Comparison of ENCODE assay signal across 22 cellular contexts in the genomic region with DNA sequence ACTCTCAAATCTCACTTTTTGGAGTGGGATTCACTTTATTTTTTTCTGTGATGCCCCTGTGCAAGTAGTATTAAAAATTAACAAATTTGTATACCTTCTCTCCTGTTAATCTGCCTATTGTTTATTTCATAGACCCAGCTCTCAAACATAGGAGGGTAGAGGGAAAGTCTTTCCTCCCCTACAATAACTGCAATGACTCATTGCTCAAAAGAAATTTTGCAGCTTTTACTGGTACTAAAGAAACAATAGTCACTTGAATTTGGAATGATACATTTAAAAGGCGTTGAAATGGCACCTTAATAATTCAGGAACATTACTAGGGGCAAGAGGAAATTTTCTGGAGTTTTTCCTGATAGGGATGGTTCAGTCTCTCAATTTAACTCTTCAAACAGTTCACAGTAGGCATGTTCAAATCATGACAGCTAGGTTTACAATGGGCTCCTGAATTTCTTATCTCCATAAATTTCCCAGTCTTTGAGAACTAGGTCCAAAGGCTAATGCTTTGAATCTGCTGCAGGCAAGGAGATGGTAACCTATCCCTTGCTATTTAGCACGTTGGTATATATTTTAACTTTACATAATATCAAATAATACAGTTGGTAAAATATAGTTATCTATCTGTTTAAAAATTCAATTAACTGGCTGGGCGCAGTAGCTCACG.
"Had no signal": no experiment of that assay in that cellular context is flagged by ENCODE, and none has a peak within 500 bp of the region (broad histone marks: within the 10 kb centered on the region; RNA-seq: fewer than 3 reads in every experiment).

No MANE protein-coding gene starts in this region.

- H3K4me3 Mint-ChIP-seq: activated CD8-positive, alpha-beta T cell treated with anti-CD3 and anti-CD28 coated beads, Interleukin-2, amount 10 ng/mL, durations not matched to agents 7 days and 5 days; activated naive CD4-positive, alpha-beta T cell treated with anti-CD3 and anti-CD28 coated beads, Interleukin-2, amount 50 U/mL, for 24 hours had no signal

- H3K27me3 Mint-ChIP-seq: activated naive CD4-positive, alpha-beta T cell treated with anti-CD3 and anti-CD28 coated beads, Interleukin-2, amount 50 U/mL, for 24 hours had no signal

- DNase-seq: activated CD4-positive, alpha-beta T cell treated with anti-CD3 and anti-CD28 coated beads for 4 hours; activated CD4-positive, alpha-beta T cell treated with anti-CD3 and anti-CD28 coated beads, Interleukin-2, amount 50 U/mL, for 4 hours; activated CD8-positive, alpha-beta memory T cell treated with anti-CD3 and anti-CD28 coated beads, Interleukin-2, amount 50 U/mL, for 48 hours; activated CD8-positive, alpha-beta T cell treated with anti-CD3 and anti-CD28 coated beads, Interleukin-2, amount 10 ng/mL, durations not matched to agents 7 days and 5 days; activated naive CD4-positive, alpha-beta T cell; activated T-cell treated with anti-CD3 and anti-CD28 coated beads, Interleukin-2, amount 50 U/mL, for 1 hour; aorta; central memory CD4-positive, alpha-beta T cell; Karpas-422; NCI-H1436 treated with DMSO at 0.1 percent for 48 hours; NCI-H187 treated with DMSO at 0.1 percent for 48 hours; NCI-H2081 treated with DMSO at 0.1 percent for 48 hours; NCI-H2171 treated with DMSO at 0.1 percent for 48 hours; NCI-H226; NCI-H526; NCI-H82; SIG-M5; T-helper 1 cell; WERI-Rb-1 had no signal

- H3K9me3 ChIP-seq: breast epithelium had no signal

- H3K27ac Mint-ChIP-seq: activated CD8-positive, alpha-beta T cell treated with anti-CD3 and anti-CD28 coated beads, Interleukin-2, amount 10 ng/mL, durations not matched to agents 7 days and 5 days; activated naive CD4-positive, alpha-beta T cell treated with anti-CD3 and anti-CD28 coated beads, Interleukin-2, amount 50 U/mL, for 24 hours had no signal

- H3K36me3 ChIP-seq: breast epithelium had no signal

- H3K27ac ChIP-seq: breast epithelium, WERI-Rb-1 had no signal

- H3K4me1 Mint-ChIP-seq: activated naive CD4-positive, alpha-beta T cell treated with anti-CD3 and anti-CD28 coated beads, Interleukin-2, amount 50 U/mL, for 24 hours had no signal

- H3K27me3 ChIP-seq: breast epithelium had no signal

- ATAC-seq: activated CD4-positive, CD25-positive, alpha-beta regulatory T cell treated with anti-CD3 and anti-CD28 coated beads, Interleukin-2, amount 50 U/mL, for 24 hours; activated CD8-positive, alpha-beta T cell treated with anti-CD3 and anti-CD28 coated beads, Interleukin-2, amount 10 ng/mL, durations not matched to agents 7 days and 5 days had no signal

- H3K4me1 ChIP-seq: breast epithelium had no signal

- H3K9me3 Mint-ChIP-seq: activated naive CD4-positive, alpha-beta T cell treated with anti-CD3 and anti-CD28 coated beads, Interleukin-2, amount 50 U/mL, for 24 hours had no signal

- H3K36me3 Mint-ChIP-seq: activated naive CD4-positive, alpha-beta T cell treated with anti-CD3 and anti-CD28 coated beads, Interleukin-2, amount 50 U/mL, for 24 hours had no signal

- H3K4me3 ChIP-seq: breast epithelium had no signal
